In the genomic region with DNA sequence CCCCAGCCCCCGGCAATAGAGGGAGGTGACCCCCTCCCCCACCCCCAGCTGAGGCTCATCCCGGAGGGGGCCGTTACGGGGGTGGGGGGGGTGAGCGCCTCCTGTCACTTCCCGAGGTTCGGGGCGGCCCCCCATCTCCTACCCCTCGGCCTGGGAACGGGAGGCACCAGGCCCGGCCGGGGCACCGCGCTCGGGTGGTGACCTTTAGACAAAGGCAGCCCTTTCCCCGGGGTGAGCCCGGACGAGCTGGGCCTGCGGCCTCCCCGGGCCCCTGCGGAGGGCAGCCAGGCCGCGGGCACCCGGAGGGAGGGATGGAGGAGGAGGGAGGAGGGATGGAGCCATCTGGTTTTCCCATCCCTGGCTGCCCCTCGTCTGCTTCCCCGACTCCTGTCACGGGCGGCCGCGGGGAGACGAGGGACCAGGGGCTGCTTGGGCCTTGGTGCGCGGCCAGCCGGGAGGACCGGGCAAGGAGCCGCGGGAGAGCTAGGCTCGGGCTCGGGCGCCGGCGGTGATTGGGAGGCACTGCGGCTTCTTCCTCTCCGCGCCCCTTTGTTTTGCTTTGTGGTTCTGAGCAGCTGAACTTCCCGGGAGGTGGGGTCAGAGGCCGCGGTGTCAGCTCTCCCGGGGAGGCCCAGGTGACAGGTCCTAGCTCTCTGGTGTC, we compare ENCODE assay signal across 8 cellular contexts. TPM values are rescaled to one million over a fixed set of nuclear protein-coding genes. Genes with fewer than 3 reads are reported as not detected.
DNase-seq lines count a peak whose midpoint lies in the region; ATAC-seq and TF ChIP-seq lines count a peak whose summit lies in the region.

No MANE protein-coding gene starts in this region.

- CTCF ChIA-PET in PC-3 (lab: Charles Lee): no interaction called here
- CTCF ChIA-PET in activated naive CD4-positive, alpha-beta T cell treated with anti-CD3 and anti-CD28 coated beads, Interleukin-2, amount 10 ng/mL, durations not matched to agents 7 days and 5 days (lab: Charles Lee): interaction anchor here (0.6 kb wide), 2 partner anchors 16 to 88 kb away, joined by 3 read pairs; no protein-coding TSS in a partner anchor

- H3K27ac Mint-ChIP-seq in activated naive CD4-positive, alpha-beta T cell treated with anti-CD3 and anti-CD28 coated beads, Interleukin-2, amount 10 ng/mL, durations not matched to agents 7 days and 5 days: peak overlapping the region; percentile 89

- no peaks in the 10 kb centered on the region for H3K9me3 Mint-ChIP-seq in activated naive CD4-positive, alpha-beta T cell treated with anti-CD3 and anti-CD28 coated beads, Interleukin-2, amount 10 ng/mL, durations not matched to agents 7 days and 5 days

- H3K36me3 ChIP-seq in PC-3 (ENCODE audit: low read depth, low read length): no peaks in the 10 kb centered on the region

- no peaks in the 10 kb centered on the region for H3K9me2 ChIP-seq in PC-3 (replicated peaks; ENCODE audit: low read length)

- H3K36me3 Mint-ChIP-seq in activated naive CD4-positive, alpha-beta T cell treated with anti-CD3 and anti-CD28 coated beads, Interleukin-2, amount 10 ng/mL, durations not matched to agents 7 days and 5 days: peaks cover 22% of the 10 kb centered on the region

- peaks cover 3% of the 10 kb centered on the region; the same call in 1 of the 2 replicates for H4K20me1 ChIP-seq in PC-3 (ENCODE audit: low read length)

- DNase-seq in DMS 273 (lab: John Stamatoyannopoulos, UW; ENCODE audit: unreplicated experiment) (peak; percentile 77), DMS 273 treated with DMSO at 0.1 percent for 48 hours (lab: John Stamatoyannopoulos, UW) (no peak), PC-3 (peak; percentile 15), glomerular visceral epithelial cell (ENCODE audit: extremely low spot score) (peak; percentile 66), occipital lobe (lab: John Stamatoyannopoulos, UW) (peak; percentile 30), ureter (ENCODE audit: low spot score) (peak; percentile 55)
- DNase-seq in activated naive CD4-positive, alpha-beta T cell treated with anti-CD3 and anti-CD28 coated beads, Interleukin-2, amount 10 ng/mL, durations not matched to agents 7 days and 5 days: peak; percentile 81

- no peaks in the 10 kb centered on the region for H3K27me3 ChIP-seq in PC-3 (ENCODE audit: low read length)

- no peaks in the 10 kb centered on the region for H3K27me3 Mint-ChIP-seq in activated naive CD4-positive, alpha-beta T cell treated with anti-CD3 and anti-CD28 coated beads, Interleukin-2, amount 10 ng/mL, durations not matched to agents 7 days and 5 days

- intact Hi-C loops in PC-3 (cut with micrococcal nuclease): loop anchor here (2.0 to 10.0 kb wide), 2 partner anchors 65 to 95 kb away; a partner anchor contains a TSS

- H3K79me2 ChIP-seq in PC-3 (ENCODE audit: low read length): peaks cover 72% of the 10 kb centered on the region

- H3K4me1 ChIP-seq in PC-3 (ENCODE audit: insufficient read depth, low read length): peaks cover 8% of the 10 kb centered on the region; the same call in 1 of the 2 replicates

- H3K9me3 ChIP-seq in PC-3 (ENCODE audit: low read length): no peaks in the 10 kb centered on the region

- ATAC-seq in PC-3 (no peak), GM21786 (IDR thresholded peaks at IDR 0.05; ENCODE audit: unreplicated experiment) (no peak)

- H3F3A ChIP-seq in PC-3 (ENCODE audit: low read length, unreplicated experiment): no peaks in the 10 kb centered on the region

- no TSS peak for BruUV-seq in PC-3 (replicated peaks; lab: Mats Ljungman, UMichigan)

- no peak overlapping the region for H3K27ac ChIP-seq in PC-3 (ENCODE audit: low read length)

- POLR2A ChIA-PET in PC-3 (lab: Charles Lee; ENCODE audit: unreplicated experiment): no interaction called here

- no peak for TF ChIP-seq CTCF in PC-3 (conservative IDR thresholded peaks at IDR 0.05; ENCODE audit: low read depth, low read length)

- peak overlapping the region; percentile 77 for H3K4me3 ChIP-seq in PC-3 (ENCODE audit: low read length)

- peaks cover 32% of the 10 kb centered on the region for H3K4me1 Mint-ChIP-seq in activated naive CD4-positive, alpha-beta T cell treated with anti-CD3 and anti-CD28 coated beads, Interleukin-2, amount 10 ng/mL, durations not matched to agents 7 days and 5 days

- peak overlapping the region; percentile 90 for H3K4me3 Mint-ChIP-seq in activated naive CD4-positive, alpha-beta T cell treated with anti-CD3 and anti-CD28 coated beads, Interleukin-2, amount 10 ng/mL, durations not matched to agents 7 days and 5 days

- peak overlapping the region; percentile 92 for H3K4me2 ChIP-seq in PC-3 (ENCODE audit: low read length)

- no peak overlapping the region for H2AFZ ChIP-seq in PC-3 (ENCODE audit: low read length)

- H3K9ac ChIP-seq in PC-3 (ENCODE audit: low read length): peak overlapping the region; percentile 97

RNA-seq across cellular contexts. Expression of a gene that starts 1.1 kb away (rescaled TPM):
- total RNA-seq in PC-3 (2014; rRNA removed): 1.2 and 2.4 TPM in 2 replicates
- total RNA-seq in occipital lobe: 9.8 TPM
- total RNA-seq in ureter: 19.4 TPM

RNA-seq across cellular contexts. Expression of a gene that starts 37.1 kb away (rescaled TPM):
- total RNA-seq in PC-3 (2014; rRNA removed): not detected in 2 replicates
- not detected for total RNA-seq in occipital lobe
- 0.70 TPM for total RNA-seq in ureter
